In the genomic region with DNA sequence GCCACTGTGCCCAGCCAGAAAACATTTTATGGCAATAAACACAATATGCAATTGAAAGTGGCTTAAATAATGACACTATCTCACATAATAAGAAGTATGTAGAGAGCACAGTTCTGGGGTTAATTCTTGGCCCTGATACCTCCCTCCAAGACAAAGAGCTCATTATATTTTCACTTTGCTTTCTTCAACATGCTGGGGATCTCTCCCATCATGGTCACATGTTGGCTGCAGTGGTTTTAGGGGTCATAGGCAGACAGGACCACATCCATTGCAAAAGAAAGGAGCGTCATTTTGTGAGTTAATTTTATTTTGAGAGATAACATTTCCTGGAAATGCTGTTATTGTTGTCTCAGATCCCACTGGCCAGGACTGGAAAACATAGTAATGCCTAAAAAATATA, we compare ENCODE assay signal across 24 cellular contexts.
"Had no signal": no experiment of that assay in that cellular context is flagged by ENCODE, and none has a peak within 500 bp of the region (broad histone marks: within the 10 kb centered on the region; RNA-seq: fewer than 3 reads in every experiment).

No MANE protein-coding gene starts in this region.

- H3K36me3 ChIP-seq: colonic mucosa, esophagus squamous epithelium, gastroesophageal sphincter, suprapubic skin, tibial artery, WERI-Rb-1 had no signal

- H3K27ac Mint-ChIP-seq: activated CD4-positive, alpha-beta T cell treated with anti-CD3 and anti-CD28 coated beads, Interleukin-2, amount 10 ng/mL, durations not matched to agents 24 days and 14 days; activated T-cell treated with anti-CD3 and anti-CD28 coated beads, Interleukin-2, amount 50 U/mL, for 24 hours; memory B cell; natural killer cell had no signal

- DNase-seq: activated CD4-positive, alpha-beta memory T cell treated with anti-CD3 and anti-CD28 coated beads for 36 hours; activated CD4-positive, alpha-beta T cell treated with anti-CD3 and anti-CD28 coated beads, Interleukin-2, amount 10 ng/mL, durations not matched to agents 24 days and 14 days; activated CD4-positive, CD25-positive, alpha-beta regulatory T cell treated with anti-CD3 and anti-CD28 coated beads, Interleukin-2, amount 50 U/mL, for 72 hours; activated CD8-positive, alpha-beta memory T cell treated with anti-CD3 and anti-CD28 coated beads, Interleukin-2, amount 50 U/mL, for 48 hours; activated gamma-delta T cell; activated naive CD4-positive, alpha-beta T cell treated with anti-CD3 and anti-CD28 coated beads, Interleukin-2, amount 50 U/mL, for 16 hours; activated T-cell treated with anti-CD3 and anti-CD28 coated beads, Interleukin-2, amount 50 U/mL, for 24 hours; colonic mucosa; effector CD8-positive, alpha-beta T cell; esophagus squamous epithelium; head of caudate nucleus; hippocampal formation; immature natural killer cell; natural killer cell; posterior cingulate gyrus; right cardiac atrium; stimulated activated naive CD4-positive, alpha-beta T cell; tibial artery; WERI-Rb-1 had no signal

- FAIRE-seq: endometrium had no signal

- H3K27me3 Mint-ChIP-seq: activated CD4-positive, alpha-beta memory T cell treated with anti-CD3 and anti-CD28 coated beads for 36 hours; activated CD4-positive, alpha-beta T cell treated with anti-CD3 and anti-CD28 coated beads, Interleukin-2, amount 10 ng/mL, durations not matched to agents 24 days and 14 days; activated T-cell treated with anti-CD3 and anti-CD28 coated beads, Interleukin-2, amount 50 U/mL, for 24 hours; memory B cell had no signal

- H3K27ac ChIP-seq: colonic mucosa, epithelial cell of prostate, esophagus squamous epithelium, gastroesophageal sphincter, suprapubic skin, tibial artery, WERI-Rb-1 had no signal

- H3K9me3 ChIP-seq: colonic mucosa, esophagus squamous epithelium, gastroesophageal sphincter, suprapubic skin, tibial artery had no signal

- H3K4me3 ChIP-seq: colonic mucosa, esophagus squamous epithelium, gastroesophageal sphincter, suprapubic skin, tibial artery had no signal

- H3K27me3 ChIP-seq: colonic mucosa, esophagus squamous epithelium, gastroesophageal sphincter, suprapubic skin, tibial artery had no signal

- ATAC-seq: gastroesophageal sphincter, natural killer cell, right cardiac atrium had no signal

- H3K36me3 Mint-ChIP-seq: activated CD4-positive, alpha-beta memory T cell treated with anti-CD3 and anti-CD28 coated beads for 36 hours; immature natural killer cell; memory B cell; natural killer cell had no signal

- H3K9me3 Mint-ChIP-seq: activated CD4-positive, alpha-beta memory T cell treated with anti-CD3 and anti-CD28 coated beads for 36 hours; natural killer cell had no signal

- H3K4me3 Mint-ChIP-seq: activated CD4-positive, alpha-beta memory T cell treated with anti-CD3 and anti-CD28 coated beads for 36 hours; activated CD4-positive, alpha-beta T cell treated with anti-CD3 and anti-CD28 coated beads, Interleukin-2, amount 10 ng/mL, durations not matched to agents 24 days and 14 days; activated T-cell treated with anti-CD3 and anti-CD28 coated beads, Interleukin-2, amount 50 U/mL, for 24 hours; memory B cell had no signal
